Comparison of ENCODE assay signal across 8 cellular contexts in the genomic region with DNA sequence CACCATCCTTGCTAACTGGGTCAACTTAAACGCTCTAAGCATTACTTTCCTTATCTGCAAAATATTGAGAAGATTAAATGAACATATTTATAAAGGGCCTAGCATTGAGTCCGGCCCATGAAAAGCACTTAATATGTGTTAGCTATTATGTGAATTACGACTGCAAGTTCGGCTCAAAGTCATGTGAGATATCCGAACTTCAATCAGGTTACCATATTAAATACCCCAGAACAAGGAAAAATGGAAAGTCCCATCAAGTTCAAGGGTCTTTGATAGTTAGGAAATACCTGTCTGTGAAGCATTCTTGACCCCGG. TPM values are rescaled to one million over a fixed set of nuclear protein-coding genes. Genes with fewer than 3 reads are reported as not detected.
DNase-seq lines count a peak whose midpoint lies in the region; ATAC-seq and TF ChIP-seq lines count a peak whose summit lies in the region.

No MANE protein-coding gene starts in this region.

- H3K4me3 ChIP-seq in NT2/D1 (ENCODE audit: insufficient read length, low read depth) (peak overlapping the region; percentile 36), fibroblast of lung (replicated peaks in 1 of 4; ENCODE audit: control extremely low read depth in 1 of 4, insufficient read depth in 1 of 4, low read depth in 3 of 4, low read length in 4 of 4) (peak overlapping the region; percentile 39 to 88 (median 68)), smooth muscle cell (peak overlapping the region; percentile 62)

- H3F3A ChIP-seq in smooth muscle cell (ENCODE audit: low read depth), result peaks cover 7% of the 10 kb centered on the region

- H3K9ac ChIP-seq in NT2/D1 (ENCODE audit: insufficient read length, low read depth), result no peak overlapping the region
- no peak overlapping the region for H3K9ac ChIP-seq in fibroblast of lung (ENCODE audit: insufficient read depth, low read length)
- H3K9ac ChIP-seq in smooth muscle cell (ENCODE audit: low read depth), result no peak overlapping the region

- H4K20me1 ChIP-seq in fibroblast of lung (ENCODE audit: control insufficient read depth, extremely low read depth, insufficient read depth, low read length), result no peaks in the 10 kb centered on the region
- H4K20me1 ChIP-seq in smooth muscle cell (ENCODE audit: low read depth), result no peaks in the 10 kb centered on the region

- H3K4me1 ChIP-seq in NT2/D1 (ENCODE audit: insufficient read depth, insufficient read length) (no peaks in the 10 kb centered on the region), fibroblast of lung (ENCODE audit: control insufficient read depth, extremely low read depth, insufficient read depth, low read length) (peaks cover 3% of the 10 kb centered on the region), smooth muscle cell (ENCODE audit: low read depth) (peaks cover 8% of the 10 kb centered on the region)

- peak overlapping the region; percentile 84 for H2AFZ ChIP-seq in fibroblast of lung (ENCODE audit: low read length)
- H2AFZ ChIP-seq in smooth muscle cell (ENCODE audit: low read depth), result peak overlapping the region; percentile 82

- H3K36me3 ChIP-seq in NT2/D1 (ENCODE audit: insufficient read depth, insufficient read length, low read length) (no peaks in the 10 kb centered on the region), fibroblast of lung (ENCODE audit: control insufficient read depth, insufficient read depth, low read length) (no peaks in the 10 kb centered on the region), smooth muscle cell (ENCODE audit: low read depth) (no peaks in the 10 kb centered on the region)

- no peak for DNase-seq in NT2/D1 (ENCODE audit: low read depth, low spot score)
- DNase-seq in fibroblast of lung (ENCODE audit: low read depth in 2 of 2), result no peak
- no peak for DNase-seq in smooth muscle cell (lab: John Stamatoyannopoulos, UW; ENCODE audit: unreplicated experiment)
- DNase-seq in cerebellar nuclear complex (lab: John Stamatoyannopoulos, UW), result no peak
- DNase-seq in activated CD4-positive, alpha-beta T cell treated with anti-CD3 and anti-CD28 coated beads, Interleukin-2, amount 50 U/mL, for 1 hour, result no peak
- no peak for DNase-seq in AG08395 (ENCODE audit: low spot score)

- ATAC-seq in GM21447 (IDR thresholded peaks at IDR 0.05; ENCODE audit: unreplicated experiment) (peak; percentile 4), GM19463 (IDR thresholded peaks at IDR 0.05; ENCODE audit: unreplicated experiment) (no peak)

- H3K9me3 ChIP-seq in NT2/D1 (ENCODE audit: insufficient read depth, low read length) (no peaks in the 10 kb centered on the region), fibroblast of lung (ENCODE audit: control insufficient read depth, insufficient read depth, low read depth, low read length) (no peaks in the 10 kb centered on the region), smooth muscle cell (replicated peaks; ENCODE audit: low read depth) (no peaks in the 10 kb centered on the region)

- WGBS in smooth muscle cell (ENCODE audit: low lambda C conversion rate), result 58% methylated on average over 6 of the region's 6 CpGs

- TF ChIP-seq CTCF in fibroblast of lung (conservative IDR thresholded peaks at IDR 0.05 in 1 of 2, IDR thresholded peaks at IDR 0.05 in 1 of 2; ENCODE audit: low read depth in 1 of 2, low read length in 2 of 2) (no peak), smooth muscle cell (IDR thresholded peaks at IDR 0.05; ENCODE audit: borderline replicate concordance, insufficient read depth, poor library complexity, severe bottlenecking) (no peak)

- H3K27ac ChIP-seq in fibroblast of lung (ENCODE audit: insufficient read depth, low read length) (no peak overlapping the region), smooth muscle cell (ENCODE audit: low read depth) (no peak overlapping the region)

- H3K79me2 ChIP-seq in fibroblast of lung (ENCODE audit: control insufficient read depth, insufficient read depth, low read length) (peaks cover 17% of the 10 kb centered on the region), smooth muscle cell (ENCODE audit: low read depth) (peaks cover 13% of the 10 kb centered on the region)

- H3K27me3 ChIP-seq in NT2/D1 (ENCODE audit: insufficient read depth, insufficient read length) (no peaks in the 10 kb centered on the region), fibroblast of lung (ENCODE audit: control insufficient read depth, insufficient read depth, low read length) (no peaks in the 10 kb centered on the region), smooth muscle cell (ENCODE audit: low read depth) (peaks cover 21% of the 10 kb centered on the region)

- H3K4me2 ChIP-seq in fibroblast of lung (ENCODE audit: extremely low read depth, insufficient read depth, low read length) (peak overlapping the region; percentile 76), smooth muscle cell (peak overlapping the region; percentile 89)

RNA-seq across cellular contexts. Expression of a gene that starts 0.5 kb away (rescaled TPM):
- total RNA-seq in fibroblast of lung, result 9.2 and 9.7 TPM in 2 replicates
- polyA plus RNA-seq in fibroblast of lung, result 6.3 and 7.0 TPM in 2 replicates
- 7.6 and 8.7 TPM in 2 replicates for polyA plus RNA-seq in fibroblast of lung (2012)
- polyA minus RNA-seq in fibroblast of lung (ENCODE audit: low replicate concordance), result 9.4 and 11.1 TPM in 2 replicates
- total RNA-seq in smooth muscle cell, result 7.5 and 8.0 TPM in 2 replicates
- 9.9 and 17.5 TPM in 2 replicates for polyA plus RNA-seq in smooth muscle cell
